Comparison of ENCODE assay signal across 8 cellular contexts in genomic region chr12:68236421-68237059, GRCh38. TPM values are rescaled to one million over a fixed set of nuclear protein-coding genes. Genes with fewer than 3 reads are reported as not detected.
DNase-seq lines count a peak whose midpoint lies in the region; ATAC-seq, FAIRE-seq and TF ChIP-seq lines count a peak whose summit lies in the region.

No MANE protein-coding gene starts in this region.

- ATAC-seq in HG03442 (IDR thresholded peaks at IDR 0.05; ENCODE audit: unreplicated experiment): peak; percentile 63

- H3K36me3 ChIP-seq in bronchial epithelial cell (ENCODE audit: control insufficient read depth, insufficient read depth, low read length): no peaks in the 10 kb centered on the region

- TF ChIP-seq CTCF in bronchial epithelial cell (IDR thresholded peaks at IDR 0.05; ENCODE audit: insufficient read depth, low read length, severe bottlenecking) (no peak), nephron (IDR thresholded peaks at IDR 0.05; ENCODE audit: unreplicated experiment in 3 of 3) (no peak)

- H3K27me3 ChIP-seq in bronchial epithelial cell (ENCODE audit: control insufficient read depth, insufficient read depth, low read length): no peaks in the 10 kb centered on the region

- H3K36me3 Mint-ChIP-seq in nephron (ENCODE audit: low read depth): no peaks in the 10 kb centered on the region

- peaks cover 38% of the 10 kb centered on the region for H3K4me1 Mint-ChIP-seq in nephron

- peak overlapping the region in 2 of 3 experiments; percentile 15 to 62 for H3K27ac Mint-ChIP-seq in nephron

- no peak overlapping the region for H3K4me3 Mint-ChIP-seq in nephron

- peaks cover 2% of the 10 kb centered on the region for H3K9me3 Mint-ChIP-seq in nephron

- DNase-seq in COLO829 (ENCODE audit: low spot score): peak; percentile 27
- DNase-seq in GM19240 (ENCODE audit: insufficient read length, low spot score): peak; percentile 29
- DNase-seq in SW 1271 (lab: John Stamatoyannopoulos, UW): peak; percentile 8 to 18
- DNase-seq in bronchial epithelial cell (ENCODE audit: low read depth): peak; percentile 8
- no peak for DNase-seq in HK-2 (ENCODE audit: unreplicated experiment)
- DNase-seq in NCI-H524 (lab: John Stamatoyannopoulos, UW): no peak

- no peak overlapping the region for H3K4me3 ChIP-seq in bronchial epithelial cell (ENCODE audit: low read depth, low read length)

- no peaks in the 10 kb centered on the region for H3K27me3 Mint-ChIP-seq in nephron (ENCODE audit: low read depth)

- no peak for FAIRE-seq in bronchial epithelial cell (lab: Jason Lieb, UNC)

RNA-seq across cellular contexts. Expression of gene IL26, which starts 10.9 kb away (rescaled TPM):
- not detected in 2 replicates for total RNA-seq in bronchial epithelial cell

RNA-seq across cellular contexts. Expression of gene IL22, which starts 16.9 kb away (rescaled TPM):
- total RNA-seq in bronchial epithelial cell: not detected in 2 replicates

Comparison
In these comparisons a context has a peak if more than half of its experiments do, and no peak if none do; other contexts are left out.
1. DNase-seq: peak in COLO829 (single experiment), GM19240 (single experiment), SW 1271 (2 of 2) and bronchial epithelial cell (single experiment); none in HK-2 (single experiment) and NCI-H524 (0 of 2).